ENCODE assay signal across 8 cellular contexts in the genomic region with DNA sequence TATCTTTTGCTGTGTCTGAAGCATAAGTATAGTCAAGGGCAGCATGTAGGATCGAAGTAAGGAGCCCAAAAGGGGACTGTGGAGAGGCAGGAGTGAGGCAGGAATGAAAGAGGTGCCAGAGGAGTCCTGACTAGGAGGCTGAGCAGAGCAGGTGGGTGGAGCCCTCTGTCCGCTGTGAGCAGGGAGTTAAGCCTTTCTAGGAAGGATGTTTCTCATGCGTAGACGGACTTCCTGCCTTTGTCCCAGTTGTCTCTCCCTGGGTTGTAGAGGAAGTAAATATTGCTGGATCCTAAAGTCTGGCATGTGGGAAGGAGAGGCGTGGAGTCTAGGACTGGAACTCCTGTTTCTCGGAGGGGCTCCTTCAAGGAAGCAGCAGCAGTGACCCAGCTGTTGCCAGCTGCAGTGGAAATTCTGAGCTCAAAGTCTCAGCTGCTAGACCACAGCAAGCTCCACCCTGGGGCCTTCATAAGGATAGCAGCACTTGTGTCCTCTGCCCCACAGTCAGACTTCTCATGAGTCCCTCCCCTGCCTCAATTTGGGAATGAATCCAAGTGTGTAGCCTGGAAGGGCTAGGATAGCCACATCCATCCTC. TPM values are rescaled to one million over a fixed set of nuclear protein-coding genes. Genes with fewer than 3 reads are reported as not detected.
DNase-seq lines count a peak whose midpoint lies in the region; ATAC-seq, FAIRE-seq and TF ChIP-seq lines count a peak whose summit lies in the region.

No MANE protein-coding gene starts in this region.

- DNase-seq in CD14-positive monocyte (ENCODE audit: low spot score) (no peak), Panc1 (ENCODE audit: low read depth, low spot score) (no peak), bronchial epithelial cell (ENCODE audit: low read depth) (peak; percentile 29), kidney glomerular epithelial cell (lab: John Stamatoyannopoulos, UW) (peak; percentile 31), occipital lobe (lab: John Stamatoyannopoulos, UW) (no peak), activated gamma-delta T cell treated with Interleukin-2 at 50 U/mL for 16 hours (no peak)
- peak; percentile 23 to 35 for DNase-seq in stimulated activated CD4-positive, alpha-beta T cell treated with anti-CD3 and anti-CD28 coated beads, Interleukin-2, amount 100 ng/mL, for 24 hours

- TF ChIP-seq CTCF in CD14-positive monocyte (IDR thresholded peaks at IDR 0.05) = no peak
- no peak for TF ChIP-seq CTCF in Panc1 (IDR thresholded peaks at IDR 0.05)
- TF ChIP-seq CTCF in bronchial epithelial cell (IDR thresholded peaks at IDR 0.05; ENCODE audit: insufficient read depth, low read length, severe bottlenecking) = no peak

- H3K27me3 Mint-ChIP-seq in CD14-positive monocyte (ENCODE audit: low read depth in 3 of 3) = peaks cover 0 to 1% (median 0%) of the 10 kb centered on the region in 3 donors

- intact Hi-C loops in CD14-positive monocyte (cut with micrococcal nuclease) (loop anchor here in 1 of 2 donors (5.0 kb wide), 1 partner anchor 43 kb away; a partner anchor contains a TSS), Panc1 (cut with micrococcal nuclease; ENCODE audit: unreplicated experiment) (no loop called here)

- H3K9me3 Mint-ChIP-seq in CD14-positive monocyte = no peaks in the 10 kb centered on the region

- POLR2A ChIA-PET in Panc1 (lab: Charles Lee) = no interaction called here

- H3K27ac Mint-ChIP-seq in CD14-positive monocyte = peak overlapping the region; percentile 18 to 82 (median 70)

- no peaks in the 10 kb centered on the region for H3K9me3 ChIP-seq in Panc1 (ENCODE audit: control insufficient read depth, insufficient read depth, low read depth, low read length)

- CTCF ChIA-PET in Panc1 (lab: Charles Lee) = no interaction called here

- FAIRE-seq in bronchial epithelial cell (lab: Jason Lieb, UNC) = no peak

- no peak overlapping the region for H3K27ac ChIP-seq in Panc1 (ENCODE audit: low read length)

- no peaks in the 10 kb centered on the region for H3K4me1 ChIP-seq in Panc1 (ENCODE audit: control insufficient read depth, insufficient read depth, low read length)

- H3K36me3 Mint-ChIP-seq in CD14-positive monocyte = peaks cover 21 to 22% of the 10 kb centered on the region in 2 donors

- peak overlapping the region; percentile 58 to 84 for H3K4me3 Mint-ChIP-seq in CD14-positive monocyte

- peaks cover 55% of the 10 kb centered on the region for H3K4me1 Mint-ChIP-seq in CD14-positive monocyte

- peak; percentile 73 for ATAC-seq in GM21576 (IDR thresholded peaks at IDR 0.05; ENCODE audit: unreplicated experiment)
- ATAC-seq in Panc1 = peak; percentile 76

- BruUV-seq in Panc1 (replicated peaks; lab: Mats Ljungman, UMichigan) = no TSS peak

- H3K4me3 ChIP-seq in Panc1 (ENCODE audit: low read depth in 2 of 2, low read length in 2 of 2) (no peak overlapping the region), bronchial epithelial cell (ENCODE audit: low read depth, low read length) (no peak overlapping the region)

- in situ Hi-C loops in Panc1 (cut with HindIII; ENCODE audit: low pct_unique_long_range_greater_than_20kb, low sequenced_read_pairs) = no loop called here

- H3K36me3 ChIP-seq in Panc1 (ENCODE audit: control insufficient read depth, insufficient read depth, low read length) = no peaks in the 10 kb centered on the region
- peaks cover 4% of the 10 kb centered on the region for H3K36me3 ChIP-seq in bronchial epithelial cell (ENCODE audit: control insufficient read depth, insufficient read depth, low read length)

- H3K27me3 ChIP-seq in Panc1 (ENCODE audit: control insufficient read depth, insufficient read depth, low read length) (no peaks in the 10 kb centered on the region), bronchial epithelial cell (ENCODE audit: control insufficient read depth, insufficient read depth, low read length) (no peaks in the 10 kb centered on the region)

RNA-seq across cellular contexts. Expression of a gene that starts 44.0 kb away (rescaled TPM):
- polyA plus RNA-seq in CD14-positive monocyte = 1 to 10 TPM; 5.1 to 6.5 TPM
- total RNA-seq in Panc1 (2021; ENCODE audit: unreplicated experiment) (18.2 TPM), bronchial epithelial cell (9.2 and 11.0 TPM in 2 replicates), occipital lobe (3.0 TPM)
- polyA plus RNA-seq in Panc1 (2012; ENCODE audit: insufficient read length) = 12.1 TPM

Comparison
In these comparisons a context has a peak if more than half of its experiments do, and no peak if none do; other contexts are left out.
1. DNase-seq: peak in bronchial epithelial cell (single experiment), kidney glomerular epithelial cell (single experiment) and stimulated activated CD4-positive, alpha-beta T cell treated with anti-CD3 and anti-CD28 coated beads, Interleukin-2, amount 100 ng/mL, for 24 hours (2 of 2); none in CD14-positive monocyte (single experiment), Panc1 (single experiment), occipital lobe (single experiment) and activated gamma-delta T cell treated with Interleukin-2 at 50 U/mL for 16 hours (single experiment).